Comparison of ENCODE assay signal across 29 cellular contexts in genomic region chr14:77143071-77143470, GRCh38. TPM values are rescaled to one million over a fixed set of nuclear protein-coding genes. Genes with fewer than 3 reads are reported as not detected.
DNase-seq lines count a peak whose midpoint lies in the region; ATAC-seq, FAIRE-seq and TF ChIP-seq lines count a peak whose summit lies in the region.
"Had no signal": no experiment of that assay in that cellular context is flagged by ENCODE, and none has a peak within 500 bp of the region (broad histone marks: within the 10 kb centered on the region; RNA-seq: fewer than 3 reads in every experiment).

No MANE protein-coding gene starts in this region.

- no peak overlapping the region for H2BK15ac ChIP-seq in H1 (ENCODE audit: low read length)

- peak overlapping the region; percentile 31 for H2BK120ac ChIP-seq in H1 (replicated peaks; ENCODE audit: low read depth, low read length)

- H3K27me3 ChIP-seq in H1 (replicated peaks in 1 of 4; ENCODE audit: control insufficient read depth in 3 of 4, extremely low read depth in 1 of 4, insufficient read depth in 3 of 4, low read length in 3 of 4) (peaks cover 0 to 4% (median 2%) of the 10 kb centered on the region in 4 experiments; a peak in 3 of 7 replicates), spleen (replicated peaks in 1 of 7) (peaks cover 3 to 98% (median 65%) of the 10 kb centered on the region in 7 donors)
- H3K27me3 ChIP-seq: SJCRH30 had no signal

- H3K4me3 ChIP-seq in H1 (ENCODE audit: extremely low read depth in 1 of 4, insufficient read depth in 2 of 4, low read depth in 3 of 4, low read length in 4 of 4), result peak overlapping the region; percentile 4 to 79 (median 78); a peak in 6 of 8 replicates
- H3K4me3 ChIP-seq in spleen, result no peak overlapping the region
- H3K4me3 ChIP-seq: esophagus muscularis mucosa, right atrium auricular region, SJCRH30, tibial nerve had no signal

- POLR2A ChIA-PET in H1 (lab: Charles Lee; ENCODE audit: partially characterized antibody), result interaction anchor here (0.8 to 2.0 kb wide), 6 partner anchors 8 to 178 kb away, joined by 3 to 9 read pairs (median 4); partner anchors contain the start of genes GSTZ1, POMT2 and TMEM63C

- H3K56ac ChIP-seq in H1 (replicated peaks; ENCODE audit: insufficient read length, low read depth, low read length), result peak overlapping the region; percentile 27

- H4K91ac ChIP-seq in H1 (replicated peaks; ENCODE audit: insufficient read length, low read length), result peak overlapping the region; percentile 25

- no peak overlapping the region for H2AFZ ChIP-seq in H1 (ENCODE audit: low read length)

- 0% methylated on average over 4 of the region's 4 CpGs; no CpG with 5 or more reads in 1 of the 2 experiments for WGBS in H1 (ENCODE audit: extremely low coverage in 1 of 2, insufficient coverage in 1 of 2, insufficient read length in 1 of 2, insufficient replicate concordance in 2 of 2, low coverage in 1 of 2, low lambda C conversion rate in 2 of 2, missing lambda C conversion rate in 1 of 2), 2 experiments
- 4 to 16% (median 6%) methylated on average over 4 of the region's 4 CpGs for WGBS in spleen, 5 donors

- no peak overlapping the region for H2AK5ac ChIP-seq in H1 (ENCODE audit: low read depth, low read length)

- no peak overlapping the region for H4K8ac ChIP-seq in H1 (ENCODE audit: extremely low read depth, insufficient read depth, low read length)

- no peaks in the 10 kb centered on the region for H3K9me3 ChIP-seq in H1 (ENCODE audit: insufficient read depth in 2 of 2, low read depth in 1 of 2, low read length in 1 of 2)
- no peaks in the 10 kb centered on the region for H3K9me3 ChIP-seq in spleen
- H3K9me3 ChIP-seq: Caco-2, esophagus muscularis mucosa, right atrium auricular region, SJCRH30 had no signal

- H3K4me1 ChIP-seq in H1 (replicated peaks in 1 of 4; ENCODE audit: control insufficient read depth in 3 of 4, insufficient read depth in 4 of 4, low read length in 3 of 4) (peaks cover 12 to 51% (median 28%) of the 10 kb centered on the region in 4 experiments), spleen (peaks cover 20 to 36% (median 29%) of the 10 kb centered on the region in 6 donors)
- H3K4me1 ChIP-seq: Caco-2, SJCRH30 had no signal

- no peak overlapping the region for H3K14ac ChIP-seq in H1 (ENCODE audit: insufficient read length)

- no peak overlapping the region for H2BK20ac ChIP-seq in H1 (ENCODE audit: low read length)

- DNase-seq in NCI-H1092 treated with DMSO at 0.1 percent for 48 hours (lab: John Stamatoyannopoulos, UW), result peak; percentile 49
- no peak for DNase-seq in NCI-H1092 (lab: John Stamatoyannopoulos, UW)
- peak; percentile 69 for DNase-seq in NCI-H524 treated with DMSO at 0.1 percent for 48 hours (lab: John Stamatoyannopoulos, UW)
- no peak for DNase-seq in H1 (ENCODE audit: low read depth in 1 of 2, low spot score in 2 of 2)
- DNase-seq in spleen, result peak; percentile 48
- no peak for DNase-seq in HuH-7 (ENCODE audit: low spot score)
- DNase-seq: 8988T; activated CD4-positive, alpha-beta T cell treated with anti-CD3 and anti-CD28 coated beads, Interleukin-2, amount 10 ng/mL, durations not matched to agents 24 days and 14 days; AML-193; Caco-2; effector memory CD4-positive, alpha-beta T cell; kidney glomerular epithelial cell; NCI-H1930; NCI-H345; NK-92 treated with Interleukin-12 subunit alpha and Interleukin-12 subunit beta, amount 100 ng/mL, for 24 hours; stimulated activated naive CD8-positive, alpha-beta T cell treated with anti-CD3 and anti-CD28 coated beads, Interleukin-15, amount 100 ng/mL, for 72 hours had no signal

- no peak overlapping the region; a peak in 2 of 7 replicates for H3K9ac ChIP-seq in H1 (replicated peaks in 1 of 4; ENCODE audit: extremely low read depth in 1 of 4, low read depth in 3 of 4, low read length in 3 of 4)
- H3K9ac ChIP-seq: KMS-11 had no signal

- no peak overlapping the region for H3K23ac ChIP-seq in H1 (ENCODE audit: insufficient read length)

- peak; percentile 13 for FAIRE-seq in H1 (lab: Jason Lieb, UNC)
- FAIRE-seq: astrocyte, frontal cortex had no signal

- no peak; a peak in 1 of 4 replicates for TF ChIP-seq RAD21 in H1 (IDR thresholded peaks at IDR 0.05 in 1 of 2, conservative IDR thresholded peaks at IDR 0.05 in 1 of 2; ENCODE audit: low read depth in 2 of 2, low read length in 2 of 2)

- CTCF ChIA-PET in H1 (lab: Charles Lee; ENCODE audit: partially characterized antibody), result interaction anchor here (0.6 to 52.5 kb wide), 25 partner anchors 9 to 270 kb away, joined by 3 to 1490 read pairs (median 5); partner anchors contain the start of genes CIPC and TMEM63C

- H3K36me3 ChIP-seq in H1 (ENCODE audit: control insufficient read depth in 2 of 4, insufficient read depth in 4 of 4, low read length in 3 of 4) (peaks cover 0 to 3% (median 0%) of the 10 kb centered on the region in 4 experiments; a peak in 2 of 8 replicates), spleen (no peaks in the 10 kb centered on the region)
- H3K36me3 ChIP-seq: esophagus muscularis mucosa, right atrium auricular region, SJCRH30, tibial nerve had no signal

- ATAC-seq in GM18502 (IDR thresholded peaks at IDR 0.05; ENCODE audit: poor library complexity, unreplicated experiment), result no peak
- no peak for ATAC-seq in GM18907 (IDR thresholded peaks at IDR 0.05; ENCODE audit: unreplicated experiment)
- ATAC-seq: activated T-helper 17 cell treated with anti-CD3 and anti-CD28 coated beads, Interleukin-2, amount 50 U/mL, for 72 hours; HCT116; Panc1; stimulated activated naive CD8-positive, alpha-beta T cell treated with anti-CD3 and anti-CD28 coated beads, Interleukin-15, amount 100 ng/mL, for 72 hours had no signal

- no peak overlapping the region for H4K5ac ChIP-seq in H1 (ENCODE audit: insufficient read length, low read depth, low read length)

- TF ChIP-seq POLR2A in H1 (IDR thresholded peaks at IDR 0.05; ENCODE audit: control extremely low read depth in 1 of 2, low read depth in 2 of 2, low read length in 2 of 2) (no peak), spleen (IDR thresholded peaks at IDR 0.05) (no peak)

- H3K23me2 ChIP-seq in H1 (ENCODE audit: low read depth, low read length), result peaks cover 20% of the 10 kb centered on the region

- peak overlapping the region; percentile 76 for H3K18ac ChIP-seq in H1 (ENCODE audit: extremely low read depth, low read length)

- H3K27ac ChIP-seq in H1 (ENCODE audit: low read depth, low read length) (no peak overlapping the region; the same call in 1 of the 2 replicates), spleen (no peak overlapping the region)
- H3K27ac ChIP-seq: esophagus muscularis mucosa, KMS-11, right atrium auricular region, SJCRH30, tibial nerve had no signal

- intact Hi-C loops in spleen (cut with DNase I; ENCODE audit: low total_unique reads), result no loop called here

- H2BK5ac ChIP-seq in H1 (ENCODE audit: low read depth, low read length), result peak overlapping the region; percentile 18; the same call in 1 of the 2 replicates

- peak overlapping the region; percentile 100 for H3K4me2 ChIP-seq in H1 (ENCODE audit: insufficient read depth in 1 of 2, low read depth in 2 of 2, low read length in 2 of 2)
- H3K4me2 ChIP-seq: KMS-11 had no signal

- H3K79me1 ChIP-seq in H1 (ENCODE audit: low read depth, low read length), result no peaks in the 10 kb centered on the region

- peaks cover 3% of the 10 kb centered on the region in 2 experiments for H4K20me1 ChIP-seq in H1 (replicated peaks in 1 of 2; ENCODE audit: control insufficient read depth in 1 of 2, insufficient read depth in 2 of 2, low read length in 2 of 2)

- H3K79me2 ChIP-seq in H1 (ENCODE audit: control insufficient read depth in 1 of 2, insufficient read depth in 2 of 2, low read length in 2 of 2), result peaks cover 0 to 8% of the 10 kb centered on the region in 2 experiments; a peak in 1 of 4 replicates

- peak overlapping the region; percentile 10 for H3K4ac ChIP-seq in H1 (replicated peaks; ENCODE audit: insufficient read length, low read depth, low read length)

- peak in 1 of 3 experiments; percentile 4; a peak in 1 of 4 replicates for TF ChIP-seq CTCF in H1 (IDR thresholded peaks at IDR 0.05; ENCODE audit: control extremely low read depth in 1 of 3, insufficient read depth in 1 of 3, low read depth in 1 of 3, low read length in 3 of 3)
- no peak for TF ChIP-seq CTCF in spleen (IDR thresholded peaks at IDR 0.05 in 8 of 11, conservative IDR thresholded peaks at IDR 0.05 in 3 of 11)

- no peak for TF ChIP-seq EP300 in H1 (IDR thresholded peaks at IDR 0.05; ENCODE audit: borderline replicate concordance in 1 of 2, low read depth in 2 of 2, low read length in 2 of 2)

- H2BK12ac ChIP-seq in H1 (ENCODE audit: low read depth, low read length), result no peak overlapping the region; the same call in 1 of the 2 replicates

RNA-seq across cellular contexts. Expression of gene ZDHHC22, which starts 1.5 kb away (rescaled TPM):
- 55.2 and 59.3 TPM in 2 replicates for total RNA-seq in H1 (2021; fragmentation: NEBNext Ultra II Directional; extraction: Animal tissue kit (Norgen Biotek cat#: 25700))
- polyA plus RNA-seq in H1 (2011; rRNA removed) (23.8 and 30.7 TPM in 2 replicates), spleen (under 1 TPM in 1 of 3 donors, not detected in 2; 0.02 TPM)
- 20.3 TPM for polyA plus RNA-seq in H1 (2011; cell fraction: cytosol; rRNA removed)
- polyA plus RNA-seq in H1 (2011; cell fraction: nucleus; rRNA removed), result 28.0 TPM
- polyA plus RNA-seq in H1 (2012, experiment 1 of 2), result 45.5 to 55.8 TPM (median 50.5 TPM) in 4 replicates
- 46.2 TPM for polyA plus RNA-seq in H1 (2012, experiment 2 of 2)
- polyA plus RNA-seq in H1 (2013, experiment 1 of 2), result 62.0 TPM
- 72.6 TPM for polyA plus RNA-seq in H1 (2013, experiment 2 of 2)
- 23.4 and 26.4 TPM in 2 replicates for polyA minus RNA-seq in H1 (2011; rRNA and poly(A)+ RNA removed)
- polyA minus RNA-seq in H1 (2011; cell fraction: cytosol; rRNA and poly(A)+ RNA removed), result 10.2 TPM
- polyA minus RNA-seq in H1 (2011; cell fraction: nucleus; rRNA and poly(A)+ RNA removed), result 11.5 TPM
- not detected for total RNA-seq in spleen
- total RNA-seq: activated CD4-positive, alpha-beta T cell treated with anti-CD3 and anti-CD28 coated beads, Interleukin-2, amount 10 ng/mL, durations not matched to agents 24 days and 14 days; activated T-helper 17 cell treated with anti-CD3 and anti-CD28 coated beads, Interleukin-2, amount 50 U/mL, for 72 hours; Caco-2; osteoblast; right atrium auricular region; tibial nerve had no signal

RNA-seq across cellular contexts. Expression of gene TMEM63C, which starts 38.5 kb away (rescaled TPM):
- total RNA-seq in H1 (2021; fragmentation: NEBNext Ultra II Directional; extraction: Animal tissue kit (Norgen Biotek cat#: 25700)), result 7.0 and 7.6 TPM in 2 replicates
- polyA plus RNA-seq in H1 (2011; rRNA removed), result 3.0 and 3.7 TPM in 2 replicates
- 3.6 TPM for polyA plus RNA-seq in H1 (2011; cell fraction: cytosol; rRNA removed)
- polyA plus RNA-seq in H1 (2011; cell fraction: nucleus; rRNA removed), result 7.8 TPM
- polyA plus RNA-seq in H1 (2012, experiment 1 of 2), result 4.5 to 6.5 TPM (median 5.4 TPM) in 4 replicates
- polyA plus RNA-seq in H1 (2012, experiment 2 of 2), result 2.4 TPM
- 7.3 TPM for polyA plus RNA-seq in H1 (2013, experiment 1 of 2)
- polyA plus RNA-seq in H1 (2013, experiment 2 of 2), result 6.9 TPM
- 6.0 and 7.1 TPM in 2 replicates for polyA minus RNA-seq in H1 (2011; rRNA and poly(A)+ RNA removed)
- 4.5 TPM for polyA minus RNA-seq in H1 (2011; cell fraction: cytosol; rRNA and poly(A)+ RNA removed)
- polyA minus RNA-seq in H1 (2011; cell fraction: nucleus; rRNA and poly(A)+ RNA removed), result 7.2 TPM
- total RNA-seq in spleen, result 10 to 100 TPM in 2 of 7 donors, 1 to 10 TPM in 5; 2.8 to 13.4 (median 8.7) TPM
- 1 to 10 TPM in 1 of 3 donors, under 1 TPM in 2; 0.20 to 2.4 (median 0.24) TPM for polyA plus RNA-seq in spleen
- total RNA-seq: tibial nerve had no signal

RNA-seq across cellular contexts. Expression of gene CIPC, which starts 45.0 kb away (rescaled TPM):
- 31.7 and 32.7 TPM in 2 replicates for total RNA-seq in H1 (2021; fragmentation: NEBNext Ultra II Directional; extraction: Animal tissue kit (Norgen Biotek cat#: 25700))
- polyA plus RNA-seq in H1 (2011; rRNA removed) (13.3 and 13.9 TPM in 2 replicates), spleen (1 to 10 TPM; 4.2 to 9.6 (median 5.1) TPM)
- 19.8 TPM for polyA plus RNA-seq in H1 (2011; cell fraction: cytosol; rRNA removed)
- 14.3 TPM for polyA plus RNA-seq in H1 (2011; cell fraction: nucleus; rRNA removed)
- polyA plus RNA-seq in H1 (2012, experiment 1 of 2), result 12.0 to 17.1 TPM (median 16.7 TPM) in 4 replicates
- polyA plus RNA-seq in H1 (2012, experiment 2 of 2), result 2.0 TPM
- 15.9 TPM for polyA plus RNA-seq in H1 (2013, experiment 1 of 2)
- polyA plus RNA-seq in H1 (2013, experiment 2 of 2), result 15.4 TPM
- polyA minus RNA-seq in H1 (2011; rRNA and poly(A)+ RNA removed), result 41.1 and 42.1 TPM in 2 replicates
- polyA minus RNA-seq in H1 (2011; cell fraction: cytosol; rRNA and poly(A)+ RNA removed), result 17.5 TPM
- 15.8 TPM for polyA minus RNA-seq in H1 (2011; cell fraction: nucleus; rRNA and poly(A)+ RNA removed)
- total RNA-seq in spleen, result 10 to 100 TPM; 14.9 to 33.8 (median 24.7) TPM

Comparison
In these comparisons a context has a peak if more than half of its experiments do, and no peak if none do; other contexts are left out.
1. DNase-seq: peak in NCI-H1092 treated with DMSO at 0.1 percent for 48 hours (single experiment), NCI-H524 treated with DMSO at 0.1 percent for 48 hours (single experiment) and spleen (single experiment); none in NCI-H1092 (single experiment), H1 (0 of 2) and HuH-7 (single experiment).
2. H3K4me3 ChIP-seq: peak in H1 (4 of 4); none in spleen (0 of 8).
3. RNA of gene ZDHHC22, which starts 1.5 kb away (total RNA-seq): 55.2 to 59.3 TPM in H1; not detected in spleen; every median in the first group is over 10 times any median in the second.